Comparison of ENCODE assay signal across 24 cellular contexts in the genomic region with DNA sequence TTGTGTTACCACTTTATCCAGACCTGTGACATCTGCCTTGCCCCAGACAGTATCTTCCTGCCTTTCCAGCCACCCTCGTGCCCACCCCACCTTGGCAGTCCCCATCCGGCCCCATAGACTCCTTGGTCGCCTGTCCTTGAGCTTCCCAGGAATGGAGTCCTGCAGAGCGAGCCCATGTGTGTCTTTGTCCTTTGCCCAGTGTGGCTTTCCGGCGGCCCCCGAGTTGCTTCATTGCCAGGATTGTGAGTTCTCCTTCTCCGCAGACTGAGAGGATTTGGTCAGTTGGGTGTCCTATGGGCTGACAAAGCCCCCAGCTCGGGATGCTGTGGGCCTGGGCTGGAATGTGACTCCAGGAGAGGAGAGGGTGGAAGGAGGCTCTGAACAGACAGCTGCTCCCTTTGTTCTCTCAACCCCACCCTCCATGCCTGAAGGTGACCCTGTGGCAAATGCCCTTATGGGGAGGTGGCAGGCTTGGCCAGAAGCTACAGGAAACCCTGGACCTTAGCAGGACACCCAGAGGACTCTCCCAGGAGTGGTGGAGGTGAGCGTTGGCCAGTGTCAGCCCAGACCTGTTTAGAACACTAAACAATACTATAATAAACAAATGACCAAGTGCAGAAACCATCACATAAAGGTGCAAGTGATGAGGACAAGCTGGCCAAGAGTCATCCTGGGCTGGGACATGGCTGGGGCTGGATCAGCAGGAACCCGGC. TPM values are rescaled to one million over a fixed set of nuclear protein-coding genes. Genes with fewer than 3 reads are reported as not detected.
"Had no signal": no experiment of that assay in that cellular context is flagged by ENCODE, and none has a peak within 500 bp of the region (broad histone marks: within the 10 kb centered on the region; RNA-seq: fewer than 3 reads in every experiment).

No MANE protein-coding gene starts in this region.

- DNase-seq: KBM-7, MV-4-11, NCI-H1048, NCI-H1105, NCI-H1417, NCI-H1436 treated with DMSO at 0.1 percent for 48 hours, NCI-H1694, NCI-H187 treated with DMSO at 0.1 percent for 48 hours, NCI-H2029 treated with DMSO at 0.1 percent for 48 hours, NCI-H2227 treated with DMSO at 0.1 percent for 48 hours, NCI-H524, NCI-H526 treated with DMSO at 0.1 percent for 48 hours, NCI-H748 treated with DMSO at 0.1 percent for 48 hours, PC-3, SHP77 treated with DMSO at 0.1 percent for 48 hours, SJCRH30 had no signal

- H3K9me3 ChIP-seq: SJCRH30 had no signal

- ATAC-seq: Panc1, PC-3, Right ventricle myocardium inferior, SK-N-SH treated with all-trans-retinoic acid at 6 μM for 48 hours had no signal

- H3K36me3 ChIP-seq: SJCRH30 had no signal

- H3K4me3 ChIP-seq: SJCRH30 had no signal

- H3K4me1 ChIP-seq: SJCRH30 had no signal

- H3K27ac ChIP-seq: HL-60, SJCRH30 had no signal

RNA-seq across cellular contexts. Expression of gene CST1, which starts 1.9 kb away (rescaled TPM):
- total RNA-seq: LHCN-M2, MCF 10A, NCI-H460, OCI-LY7, Right ventricle myocardium inferior, SJCRH30 had no signal
